Comparison of ENCODE assay signal across 24 cellular contexts in the genomic region with DNA sequence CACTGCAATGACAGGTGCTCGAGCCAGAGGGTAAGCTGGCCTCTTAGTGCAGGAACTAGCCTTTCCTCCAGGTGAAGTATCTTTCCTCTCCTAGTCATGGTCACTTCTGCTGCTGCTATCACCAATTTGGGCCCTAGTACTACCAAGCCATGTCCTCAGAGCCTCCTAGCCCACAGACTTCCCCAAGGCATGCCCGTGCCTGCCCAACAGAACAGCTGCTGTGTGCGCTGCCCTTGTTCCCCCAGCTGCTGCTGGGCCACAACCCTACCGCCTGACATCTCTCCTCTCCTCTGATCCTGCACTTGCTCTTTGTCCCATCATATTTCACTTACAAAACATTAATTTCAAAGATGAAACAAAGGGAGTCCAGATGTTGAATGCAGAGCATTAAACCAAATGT.
DNase-seq lines count a peak whose midpoint lies in the region; ATAC-seq, FAIRE-seq and TF ChIP-seq lines count a peak whose summit lies in the region.
"Had no signal": no experiment of that assay in that cellular context is flagged by ENCODE, and none has a peak within 500 bp of the region (broad histone marks: within the 10 kb centered on the region; RNA-seq: fewer than 3 reads in every experiment).

No MANE protein-coding gene starts in this region.

- no peaks in the 10 kb centered on the region for H3K9me3 ChIP-seq in trophoblast cell (ENCODE audit: insufficient read depth, low read depth, low read length)
- H3K9me3 ChIP-seq: adrenal gland, left ventricle myocardium inferior, ovary, tibial artery had no signal

- no peak overlapping the region for H3K4ac ChIP-seq in trophoblast cell (ENCODE audit: low read depth, low read length)

- H3K4me2 ChIP-seq in trophoblast cell (ENCODE audit: low read length) = no peak overlapping the region
- H3K4me2 ChIP-seq: smooth muscle cell had no signal

- H4K12ac ChIP-seq in trophoblast cell (ENCODE audit: low read depth, low read length) = no peak overlapping the region

- no peak overlapping the region for H3K14ac ChIP-seq in trophoblast cell (ENCODE audit: low read length)

- H4K91ac ChIP-seq in trophoblast cell (ENCODE audit: low read depth, low read length) = no peak overlapping the region

- no peak overlapping the region for H3K18ac ChIP-seq in trophoblast cell (ENCODE audit: low read length)

- no peaks in the 10 kb centered on the region for H3K79me1 ChIP-seq in trophoblast cell (ENCODE audit: low read length)

- H2AK5ac ChIP-seq in trophoblast cell (ENCODE audit: low read length) = no peak overlapping the region

- H3K27ac ChIP-seq in trophoblast cell (ENCODE audit: low read depth, low read length) = no peak overlapping the region
- H3K27ac ChIP-seq: adrenal gland, left ventricle myocardium inferior, ovary, tibial artery had no signal

- no peak for TF ChIP-seq CTCF in epithelial cell of esophagus (IDR thresholded peaks at IDR 0.05; ENCODE audit: insufficient read depth, low read depth, low read length, missing control alignments)

- H4K8ac ChIP-seq in trophoblast cell (ENCODE audit: low read depth, low read length) = no peak overlapping the region

- no peak overlapping the region for H3K4me3 ChIP-seq in epithelial cell of esophagus (ENCODE audit: low read length)
- H3K4me3 ChIP-seq in trophoblast cell (ENCODE audit: low read depth, low read length) = no peak overlapping the region
- H3K4me3 ChIP-seq: adrenal gland, left ventricle myocardium inferior, ovary, smooth muscle cell, tibial artery had no signal

- FAIRE-seq in frontal cortex (lab: Jason Lieb, UNC) = no peak
- FAIRE-seq: endothelial cell of umbilical vein, islet of Langerhans had no signal

- H2BK120ac ChIP-seq in trophoblast cell (ENCODE audit: insufficient read depth, low read length, poor library complexity) = no peak overlapping the region

- ATAC-seq in GM19324 (IDR thresholded peaks at IDR 0.05; ENCODE audit: low FRiP score, unreplicated experiment) (peak; percentile 53), HG02623 (IDR thresholded peaks at IDR 0.05; ENCODE audit: unreplicated experiment) (no peak)

- DNase-seq in DMS53 (lab: John Stamatoyannopoulos, UW) (peak; percentile 60), LHCN-M2 (ENCODE audit: low read depth) (peak; percentile 55), epithelial cell of esophagus (ENCODE audit: low read depth) (peak; percentile 24), trophoblast cell (no peak), frontal cortex (ENCODE audit: low spot score in 2 of 2) (no peak)
- DNase-seq: activated CD4-positive, alpha-beta T cell treated with anti-CD3 and anti-CD28 coated beads, Interleukin-2, amount 50 U/mL, for 4 hours; activated CD4-positive, CD25-positive, alpha-beta regulatory T cell; activated naive CD4-positive, alpha-beta T cell treated with anti-CD3 and anti-CD28 coated beads for 36 hours; adrenal gland; CD8-positive, alpha-beta memory T cell; DMS153; KG1; left ventricle myocardium inferior; MM.1S; NCI-H524 treated with DMSO at 0.1 percent for 48 hours; ovary; retina; stimulated activated CD4-positive, alpha-beta T cell treated with anti-CD3 and anti-CD28 coated beads, Interleukin-1b, Interleukin-23, amount 100 ng/mL, for 48 hours; tibial artery had no signal

- no peaks in the 10 kb centered on the region for H3K79me2 ChIP-seq in trophoblast cell (ENCODE audit: control insufficient read depth, insufficient read depth, low read length, poor library complexity)

- peaks cover 0 to 3% of the 10 kb centered on the region in 2 experiments for H3K4me1 ChIP-seq in trophoblast cell (ENCODE audit: control insufficient read depth in 1 of 2, insufficient read depth in 2 of 2, low read length in 2 of 2)
- H3K4me1 ChIP-seq: adrenal gland, left ventricle myocardium inferior, tibial artery had no signal

- H2BK5ac ChIP-seq in trophoblast cell (ENCODE audit: low read depth, low read length, poor library complexity) = no peak overlapping the region

- H2AFZ ChIP-seq in trophoblast cell (ENCODE audit: insufficient read depth, low read length, poor library complexity) = no peak overlapping the region

- H3K36me3 ChIP-seq in trophoblast cell (ENCODE audit: control insufficient read depth in 1 of 2, insufficient read depth in 2 of 2, low read length in 2 of 2) = no peaks in the 10 kb centered on the region
- H3K36me3 ChIP-seq: adrenal gland, left ventricle myocardium inferior, ovary, tibial artery had no signal

- H3K9ac ChIP-seq in trophoblast cell (ENCODE audit: low read length) = no peak overlapping the region

- H3K23ac ChIP-seq in trophoblast cell (ENCODE audit: low read length) = no peak overlapping the region

- no peaks in the 10 kb centered on the region for H3K27me3 ChIP-seq in trophoblast cell (ENCODE audit: insufficient read depth, low read length)
- H3K27me3 ChIP-seq: adrenal gland, ovary, tibial artery had no signal

- no CpG with 5 or more reads among the region's 4 CpGs for WGBS in trophoblast cell (ENCODE audit: extremely low coverage, insufficient coverage, insufficient read length)

- H2BK12ac ChIP-seq in trophoblast cell (ENCODE audit: low read length) = no peak overlapping the region

Comparison
In these comparisons a context has a peak if more than half of its experiments do, and no peak if none do; other contexts are left out.
1. DNase-seq: peak in DMS53 (single experiment), LHCN-M2 (single experiment) and epithelial cell of esophagus (single experiment); none in trophoblast cell (0 of 2) and frontal cortex (0 of 2).